In genomic region chr2:33498291-33498956, GRCh38 we compare ENCODE assay signal across 1 cellular context.
TF ChIP-seq lines count a peak whose summit lies in the region.

No MANE protein-coding gene starts in this region.

TF ChIP-seq in SK-N-SH, 30 proteins besides CTCF, POLR2A, EP300 and RAD21 (continued from another document):
- TF ChIP-seq, protein P1, sequence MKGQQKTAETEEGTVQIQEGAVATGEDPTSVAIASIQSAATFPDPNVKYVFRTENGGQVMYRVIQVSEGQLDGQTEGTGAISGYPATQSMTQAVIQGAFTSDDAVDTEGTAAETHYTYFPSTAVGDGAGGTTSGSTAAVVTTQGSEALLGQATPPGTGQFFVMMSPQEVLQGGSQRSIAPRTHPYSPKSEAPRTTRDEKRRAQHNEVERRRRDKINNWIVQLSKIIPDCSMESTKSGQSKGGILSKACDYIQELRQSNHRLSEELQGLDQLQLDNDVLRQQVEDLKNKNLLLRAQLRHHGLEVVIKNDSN (IDR thresholded peaks at IDR 0.05; ENCODE audit: borderline replicate concordance, low read depth) = no peak
- no peak for TF ChIP-seq USF2 (IDR thresholded peaks at IDR 0.05; ENCODE audit: borderline replicate concordance, low read depth, low read length)
- TF ChIP-seq RCOR1 (IDR thresholded peaks at IDR 0.05; ENCODE audit: low read length) = no peak
- TF ChIP-seq JUND (IDR thresholded peaks at IDR 0.05) = peak; percentile 44
- TF ChIP-seq, protein P2, sequence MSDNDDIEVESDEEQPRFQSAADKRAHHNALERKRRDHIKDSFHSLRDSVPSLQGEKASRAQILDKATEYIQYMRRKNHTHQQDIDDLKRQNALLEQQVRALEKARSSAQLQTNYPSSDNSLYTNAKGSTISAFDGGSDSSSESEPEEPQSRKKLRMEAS (IDR thresholded peaks at IDR 0.05; ENCODE audit: low read depth) = peak; percentile 49
- TF ChIP-seq FOSL2 (IDR thresholded peaks at IDR 0.05; ENCODE audit: borderline replicate concordance, low read depth) = peak; percentile 64; the same call in 1 of the 2 replicates
- TF ChIP-seq NFIC (IDR thresholded peaks at IDR 0.05; ENCODE audit: borderline replicate concordance) = no peak; the same call in 1 of the 2 replicates
